In genomic region chr3:58043933-58044332, GRCh38 we compare ENCODE assay signal across 1 cellular context.
TF ChIP-seq lines count a peak whose summit lies in the region.

No MANE protein-coding gene starts in this region.

TF ChIP-seq in WTC11, 78 proteins besides CTCF, POLR2A, EP300 and RAD21 (continued from another document):
- no peak for TF ChIP-seq FOXK1 (CRISPR knock-in tag; IDR thresholded peaks at IDR 0.05)
- TF ChIP-seq ZNF396 (CRISPR knock-in tag; IDR thresholded peaks at IDR 0.05; ENCODE audit: borderline replicate concordance), result no peak
- no peak for TF ChIP-seq PRDM15 (CRISPR knock-in tag; IDR thresholded peaks at IDR 0.05)
